Comparison of ENCODE assay signal across 21 cellular contexts in genomic region chr2:181581534-181581933, GRCh38.
DNase-seq lines count a peak whose midpoint lies in the region; ATAC-seq and TF ChIP-seq lines count a peak whose summit lies in the region.
"Had no signal": no experiment of that assay in that cellular context is flagged by ENCODE, and none has a peak within 500 bp of the region (broad histone marks: within the 10 kb centered on the region; RNA-seq: fewer than 3 reads in every experiment).

No MANE protein-coding gene starts in this region.

- H3K9me3 Mint-ChIP-seq in GM23338 = no peaks in the 10 kb centered on the region
- H3K9me3 Mint-ChIP-seq: nephron; stimulated activated naive B cell treated with anti-CD40 and anti-IgM and Interleukin-4, amounts not matched to agents 10 μg/mL and 1 μg/mL and 100 μg/mL, for 72 hours; T-helper 1 cell treated with Interleukin-12 subunit alpha and Interleukin-12 subunit beta and Interleukin-4 antibody, amounts not matched to agents 30 μg/mL and 1 μg/mL, for 36 hours had no signal

- H3K4me1 Mint-ChIP-seq in GM23338 = peaks cover 9% of the 10 kb centered on the region; the same call in 2 of the 3 replicates

- no peak overlapping the region for H3K4me3 ChIP-seq in GM23338
- H3K4me3 ChIP-seq in PC-3 (ENCODE audit: low read length) = no peak overlapping the region
- H3K4me3 ChIP-seq: colonic mucosa, lower lobe of right lung, vagina had no signal

- no peaks in the 10 kb centered on the region for H3K79me2 ChIP-seq in GM23338 (replicated peaks; ENCODE audit: insufficient read depth)
- no peaks in the 10 kb centered on the region for H3K79me2 ChIP-seq in PC-3 (ENCODE audit: low read length)

- H3K9me3 ChIP-seq in PC-3 (ENCODE audit: low read length) = no peaks in the 10 kb centered on the region
- H3K9me3 ChIP-seq: colonic mucosa, lower lobe of right lung, vagina had no signal

- H4K20me1 ChIP-seq in GM23338 (replicated peaks; ENCODE audit: insufficient read depth) = no peaks in the 10 kb centered on the region
- H4K20me1 ChIP-seq in PC-3 (ENCODE audit: low read length) = no peaks in the 10 kb centered on the region

- H3K4me2 ChIP-seq in GM23338 = no peak overlapping the region
- H3K4me2 ChIP-seq in PC-3 (ENCODE audit: low read length) = no peak overlapping the region

- no peaks in the 10 kb centered on the region for H3K27me3 ChIP-seq in GM23338 (ENCODE audit: insufficient read depth)
- H3K27me3 ChIP-seq in PC-3 (ENCODE audit: low read length) = no peaks in the 10 kb centered on the region
- H3K27me3 ChIP-seq: colonic mucosa, vagina had no signal

- H3K27me3 Mint-ChIP-seq in GM23338 (ENCODE audit: insufficient read depth, low read depth, poor library complexity) = no peaks in the 10 kb centered on the region

- H3K4me1 ChIP-seq in GM23338 (ENCODE audit: insufficient read depth) (peaks cover 5% of the 10 kb centered on the region; the same call in 1 of the 2 replicates), PC-3 (ENCODE audit: insufficient read depth, low read length) (no peaks in the 10 kb centered on the region)
- H3K4me1 ChIP-seq: colonic mucosa, lower lobe of right lung, vagina had no signal

- H3F3A ChIP-seq in GM23338 (replicated peaks; ENCODE audit: low read depth) (no peaks in the 10 kb centered on the region), PC-3 (ENCODE audit: low read length, unreplicated experiment) (no peaks in the 10 kb centered on the region)

- H3K36me3 ChIP-seq in GM23338 (ENCODE audit: insufficient read depth) = no peaks in the 10 kb centered on the region
- H3K36me3 ChIP-seq in PC-3 (ENCODE audit: low read depth, low read length) = no peaks in the 10 kb centered on the region
- H3K36me3 ChIP-seq: colonic mucosa, lower lobe of right lung, vagina had no signal

- no peaks in the 10 kb centered on the region for H3K36me3 Mint-ChIP-seq in GM23338 (ENCODE audit: low read depth)
- H3K36me3 Mint-ChIP-seq: stimulated activated naive B cell treated with anti-CD40 and anti-IgM and Interleukin-4, amounts not matched to agents 10 μg/mL and 1 μg/mL and 100 μg/mL, for 72 hours had no signal

- BruUV-seq in PC-3 (replicated peaks; lab: Mats Ljungman, UMichigan) = no TSS peak

- no peak overlapping the region for H3K4me3 Mint-ChIP-seq in GM23338
- H3K4me3 Mint-ChIP-seq: nephron; stimulated activated naive B cell treated with anti-CD40 and anti-IgM and Interleukin-4, amounts not matched to agents 10 μg/mL and 1 μg/mL and 100 μg/mL, for 72 hours; T-helper 1 cell treated with Interleukin-12 subunit alpha and Interleukin-12 subunit beta and Interleukin-4 antibody, amounts not matched to agents 30 μg/mL and 1 μg/mL, for 36 hours had no signal

- POLR2A ChIA-PET in PC-3 (lab: Charles Lee; ENCODE audit: unreplicated experiment) = no interaction called here

- H2AFZ ChIP-seq in GM23338 = no peak overlapping the region
- no peak overlapping the region for H2AFZ ChIP-seq in PC-3 (ENCODE audit: low read length)

- TF ChIP-seq CTCF in GM23338 (conservative IDR thresholded peaks at IDR 0.05; ENCODE audit: low read depth in 2 of 2) = peak; percentile 55 to 77
- peak; percentile 51 for TF ChIP-seq CTCF in PC-3 (conservative IDR thresholded peaks at IDR 0.05; ENCODE audit: low read depth, low read length)

- H3K9me2 ChIP-seq in GM23338 (ENCODE audit: insufficient read depth) (no peaks in the 10 kb centered on the region), PC-3 (replicated peaks; ENCODE audit: low read length) (no peaks in the 10 kb centered on the region)

- intact Hi-C loops in PC-3 (cut with micrococcal nuclease) (no loop called here), left ventricle myocardium superior (cut with micrococcal nuclease) (loop anchor here (10.0 kb wide), 1 partner anchor 133 kb away; no protein-coding TSS in a partner anchor)

- H3K27ac Mint-ChIP-seq in GM23338 = no peak overlapping the region
- H3K27ac Mint-ChIP-seq: nephron; stimulated activated naive B cell treated with anti-CD40 and anti-IgM and Interleukin-4, amounts not matched to agents 10 μg/mL and 1 μg/mL and 100 μg/mL, for 72 hours; T-helper 1 cell treated with Interleukin-12 subunit alpha and Interleukin-12 subunit beta and Interleukin-4 antibody, amounts not matched to agents 30 μg/mL and 1 μg/mL, for 36 hours had no signal

- H3K27ac ChIP-seq in GM23338 (ENCODE audit: low read depth) = no peak overlapping the region
- no peak overlapping the region for H3K27ac ChIP-seq in PC-3 (ENCODE audit: low read length)
- H3K27ac ChIP-seq: colonic mucosa, lower lobe of right lung, RWPE1, vagina had no signal

- DNase-seq in DMS53 (lab: John Stamatoyannopoulos, UW) = peak; percentile 78
- peak; percentile 53 for DNase-seq in GM23338 (ENCODE audit: low spot score)
- DNase-seq in PC-3 = peak; percentile 15
- peak; percentile 7 for DNase-seq in iPS DF 4.7 (ENCODE audit: extremely low read depth, low spot score)
- no peak for DNase-seq in cerebellum (ENCODE audit: low spot score)
- DNase-seq in AG08396 (ENCODE audit: low spot score) = no peak
- no peak for DNase-seq in left ventricle myocardium superior
- DNase-seq: activated CD4-positive, alpha-beta T cell treated with anti-CD3 and anti-CD28 coated beads for 4 hours; activated T-cell treated with anti-CD3 and anti-CD28 coated beads, Interleukin-2, amount 50 U/mL, for 48 hours; colonic mucosa; hypothalamus; lower lobe of right lung; NCI-H1105; NCI-H446 treated with DMSO at 0.1 percent for 48 hours; stimulated activated naive B cell treated with anti-CD40 and anti-IgM and Interleukin-4, amounts not matched to agents 10 μg/mL and 1 μg/mL and 100 μg/mL, for 72 hours had no signal

- CTCF ChIA-PET in PC-3 (lab: Charles Lee) = no interaction called here

- H3K9ac ChIP-seq in PC-3 (ENCODE audit: low read length) = no peak overlapping the region

- peak; percentile 81 for ATAC-seq in GM23338
- ATAC-seq in PC-3 = no peak
- ATAC-seq in HG02938 (IDR thresholded peaks at IDR 0.05; ENCODE audit: unreplicated experiment) = no peak
- ATAC-seq in left ventricle myocardium superior = no peak
- ATAC-seq: lower lobe of right lung; sciatic nerve; stimulated activated naive B cell treated with anti-CD40 and anti-IgM and Interleukin-4, amounts not matched to agents 10 μg/mL and 1 μg/mL and 100 μg/mL, for 72 hours had no signal

TF ChIP-seq in GM23338, 12 proteins besides CTCF, POLR2A, EP300 and RAD21:
- TF ChIP-seq, protein P1, sequence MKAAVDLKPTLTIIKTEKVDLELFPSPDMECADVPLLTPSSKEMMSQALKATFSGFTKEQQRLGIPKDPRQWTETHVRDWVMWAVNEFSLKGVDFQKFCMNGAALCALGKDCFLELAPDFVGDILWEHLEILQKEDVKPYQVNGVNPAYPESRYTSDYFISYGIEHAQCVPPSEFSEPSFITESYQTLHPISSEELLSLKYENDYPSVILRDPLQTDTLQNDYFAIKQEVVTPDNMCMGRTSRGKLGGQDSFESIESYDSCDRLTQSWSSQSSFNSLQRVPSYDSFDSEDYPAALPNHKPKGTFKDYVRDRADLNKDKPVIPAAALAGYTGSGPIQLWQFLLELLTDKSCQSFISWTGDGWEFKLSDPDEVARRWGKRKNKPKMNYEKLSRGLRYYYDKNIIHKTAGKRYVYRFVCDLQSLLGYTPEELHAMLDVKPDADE (IDR thresholded peaks at IDR 0.05) = no peak
- no peak for TF ChIP-seq STAT1 (IDR thresholded peaks at IDR 0.05; ENCODE audit: unreplicated experiment)
- no peak for TF ChIP-seq EZH2 (IDR thresholded peaks at IDR 0.05; ENCODE audit: low read depth, unreplicated experiment)
- TF ChIP-seq REST (IDR thresholded peaks at IDR 0.05; ENCODE audit: unreplicated experiment) = no peak
- no peak for TF ChIP-seq JUNB (IDR thresholded peaks at IDR 0.05; ENCODE audit: unreplicated experiment)

Comparison
In these comparisons a context has a peak if more than half of its experiments do, and no peak if none do; other contexts are left out.
1. DNase-seq: peak in DMS53 (single experiment), GM23338 (single experiment), PC-3 (single experiment) and iPS DF 4.7 (single experiment); none in cerebellum (single experiment), AG08396 (single experiment) and left ventricle myocardium superior (single experiment).